In the genomic region with DNA sequence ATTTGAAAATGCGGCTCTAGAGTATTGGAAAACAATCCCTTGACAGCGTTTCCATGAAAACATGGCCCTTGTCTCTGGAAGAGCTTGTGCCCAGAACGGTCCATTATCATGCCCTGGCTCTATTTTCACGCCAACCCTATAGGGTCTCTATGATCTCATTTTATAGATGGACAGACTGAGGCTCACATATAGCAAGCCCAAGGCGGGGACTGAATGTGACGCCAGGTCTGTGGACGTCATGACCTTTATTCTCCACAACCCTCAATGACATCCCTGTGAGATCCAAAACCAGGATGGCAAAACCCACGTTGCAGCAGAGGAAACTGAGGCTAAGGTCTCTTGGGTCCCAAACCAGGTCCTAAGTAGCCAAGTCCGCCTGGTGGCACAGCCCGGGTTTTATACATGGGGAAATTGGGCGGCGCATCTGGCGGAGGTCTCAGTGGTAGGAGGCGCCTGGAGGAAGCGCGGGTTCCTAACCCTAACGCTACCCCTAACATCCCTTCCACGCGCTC, we compare ENCODE assay signal across 8 cellular contexts. TPM values are rescaled to one million over a fixed set of nuclear protein-coding genes. Genes with fewer than 3 reads are reported as not detected.
A peak's percentile ranks its signal among the peaks of the same experiment; 100 is the strongest.
DNase-seq lines count a peak whose midpoint lies in the region; ATAC-seq and TF ChIP-seq lines count a peak whose summit lies in the region.

No MANE protein-coding gene starts in this region.

- peak overlapping the region; percentile 69 for H3K4me3 Mint-ChIP-seq in WTC11
- H3K4me3 Mint-ChIP-seq in stimulated activated naive CD8-positive, alpha-beta T cell treated with anti-CD3 and anti-CD28 coated beads, Interleukin-15, amount 100 ng/mL, for 72 hours, result peak overlapping the region; percentile 86 to 92

- CTCF ChIA-PET in WTC11 (lab: Charles Lee), result interaction anchor here (0.7 to 2.9 kb wide), 3 partner anchors 21 to 52 kb away, joined by 3 to 13 read pairs (median 8); no protein-coding TSS in a partner anchor

- ATAC-seq in WTC11, result no peak
- ATAC-seq in stimulated activated naive CD8-positive, alpha-beta T cell treated with anti-CD3 and anti-CD28 coated beads, Interleukin-15, amount 100 ng/mL, for 72 hours, result peak; percentile 34
- no peak for ATAC-seq in GM18873 (IDR thresholded peaks at IDR 0.05; ENCODE audit: low FRiP score, unreplicated experiment)

- no peaks in the 10 kb centered on the region for H3K9me3 ChIP-seq in iPS DF 6.9 (ENCODE audit: control insufficient read depth, insufficient read depth, low read length)

- H3K36me3 ChIP-seq in iPS DF 6.9 (ENCODE audit: control insufficient read depth, insufficient read depth, low read length), result no peaks in the 10 kb centered on the region; the same call in 1 of the 2 replicates

- no peaks in the 10 kb centered on the region for H3K4me1 ChIP-seq in iPS DF 6.9 (ENCODE audit: control insufficient read depth, insufficient read depth, low read length)

- peaks cover 8% of the 10 kb centered on the region for H3K36me3 Mint-ChIP-seq in WTC11

- H3K4me3 ChIP-seq in iPS DF 6.9 (ENCODE audit: low read length), result peak overlapping the region; percentile 5; the same call in 1 of the 2 replicates

- peaks cover 17% of the 10 kb centered on the region for H3K4me1 Mint-ChIP-seq in WTC11
- H3K4me1 Mint-ChIP-seq in stimulated activated naive CD8-positive, alpha-beta T cell treated with anti-CD3 and anti-CD28 coated beads, Interleukin-15, amount 100 ng/mL, for 72 hours, result peaks cover 30% of the 10 kb centered on the region

- no peaks in the 10 kb centered on the region; the same call in 1 of the 2 replicates for H3K27me3 Mint-ChIP-seq in WTC11 (ENCODE audit: low read depth)
- H3K27me3 Mint-ChIP-seq in stimulated activated naive CD8-positive, alpha-beta T cell treated with anti-CD3 and anti-CD28 coated beads, Interleukin-15, amount 100 ng/mL, for 72 hours, result no peaks in the 10 kb centered on the region

- POLR2A ChIA-PET in WTC11 (lab: Charles Lee), result no interaction called here

- no peak overlapping the region for H3K27ac ChIP-seq in iPS DF 6.9 (ENCODE audit: low read length)

- no peaks in the 10 kb centered on the region for H3K27me3 ChIP-seq in iPS DF 6.9 (ENCODE audit: control insufficient read depth, insufficient read depth, low read length)

- no peak for TF ChIP-seq CTCF in WTC11 (IDR thresholded peaks at IDR 0.05)

- no CpG with 5 or more reads among the region's 19 CpGs for WGBS in iPS DF 6.9 (ENCODE audit: insufficient coverage, insufficient read length)

- no peak overlapping the region for H3K27ac Mint-ChIP-seq in WTC11
- peak overlapping the region; percentile 19 to 78 for H3K27ac Mint-ChIP-seq in stimulated activated naive CD8-positive, alpha-beta T cell treated with anti-CD3 and anti-CD28 coated beads, Interleukin-15, amount 100 ng/mL, for 72 hours

- H3K9me3 Mint-ChIP-seq in WTC11, result no peaks in the 10 kb centered on the region
- no peaks in the 10 kb centered on the region for H3K9me3 Mint-ChIP-seq in stimulated activated naive CD8-positive, alpha-beta T cell treated with anti-CD3 and anti-CD28 coated beads, Interleukin-15, amount 100 ng/mL, for 72 hours

- peak; percentile 42 for DNase-seq in SHP77 treated with DMSO at 0.1 percent for 48 hours (lab: John Stamatoyannopoulos, UW)
- DNase-seq in SHP77 (lab: John Stamatoyannopoulos, UW), result no peak
- no peak for DNase-seq in WTC11 (ENCODE audit: low spot score)
- DNase-seq in iPS DF 6.9 (ENCODE audit: low read depth, low spot score), result no peak
- DNase-seq in stimulated activated naive CD8-positive, alpha-beta T cell treated with anti-CD3 and anti-CD28 coated beads, Interleukin-15, amount 100 ng/mL, for 72 hours, result no peak
- DNase-seq in NK-92 treated with Interleukin-12 subunit alpha and Interleukin-12 subunit beta, amount 100 ng/mL, for 24 hours (lab: John Stamatoyannopoulos, UW), result no peak
- no peak for DNase-seq in hippocampal formation (lab: John Stamatoyannopoulos, UW)

TF ChIP-seq in WTC11, 78 proteins besides CTCF, POLR2A, EP300 and RAD21 (continues in another document):
- TF ChIP-seq ZNF671 (CRISPR knock-in tag; IDR thresholded peaks at IDR 0.05) (0 out of 2 replicates have a peak, but pooled peaks have one; percentile 29), ZNF263 (CRISPR knock-in tag; IDR thresholded peaks at IDR 0.05; ENCODE audit: low read depth) (no peak), JUN (CRISPR knock-in tag; IDR thresholded peaks at IDR 0.05) (no peak), ZNF425 (CRISPR knock-in tag; conservative IDR thresholded peaks at IDR 0.05) (no peak), ZNF423 (CRISPR knock-in tag; IDR thresholded peaks at IDR 0.05) (no peak)
- TF ChIP-seq, protein P1, sequence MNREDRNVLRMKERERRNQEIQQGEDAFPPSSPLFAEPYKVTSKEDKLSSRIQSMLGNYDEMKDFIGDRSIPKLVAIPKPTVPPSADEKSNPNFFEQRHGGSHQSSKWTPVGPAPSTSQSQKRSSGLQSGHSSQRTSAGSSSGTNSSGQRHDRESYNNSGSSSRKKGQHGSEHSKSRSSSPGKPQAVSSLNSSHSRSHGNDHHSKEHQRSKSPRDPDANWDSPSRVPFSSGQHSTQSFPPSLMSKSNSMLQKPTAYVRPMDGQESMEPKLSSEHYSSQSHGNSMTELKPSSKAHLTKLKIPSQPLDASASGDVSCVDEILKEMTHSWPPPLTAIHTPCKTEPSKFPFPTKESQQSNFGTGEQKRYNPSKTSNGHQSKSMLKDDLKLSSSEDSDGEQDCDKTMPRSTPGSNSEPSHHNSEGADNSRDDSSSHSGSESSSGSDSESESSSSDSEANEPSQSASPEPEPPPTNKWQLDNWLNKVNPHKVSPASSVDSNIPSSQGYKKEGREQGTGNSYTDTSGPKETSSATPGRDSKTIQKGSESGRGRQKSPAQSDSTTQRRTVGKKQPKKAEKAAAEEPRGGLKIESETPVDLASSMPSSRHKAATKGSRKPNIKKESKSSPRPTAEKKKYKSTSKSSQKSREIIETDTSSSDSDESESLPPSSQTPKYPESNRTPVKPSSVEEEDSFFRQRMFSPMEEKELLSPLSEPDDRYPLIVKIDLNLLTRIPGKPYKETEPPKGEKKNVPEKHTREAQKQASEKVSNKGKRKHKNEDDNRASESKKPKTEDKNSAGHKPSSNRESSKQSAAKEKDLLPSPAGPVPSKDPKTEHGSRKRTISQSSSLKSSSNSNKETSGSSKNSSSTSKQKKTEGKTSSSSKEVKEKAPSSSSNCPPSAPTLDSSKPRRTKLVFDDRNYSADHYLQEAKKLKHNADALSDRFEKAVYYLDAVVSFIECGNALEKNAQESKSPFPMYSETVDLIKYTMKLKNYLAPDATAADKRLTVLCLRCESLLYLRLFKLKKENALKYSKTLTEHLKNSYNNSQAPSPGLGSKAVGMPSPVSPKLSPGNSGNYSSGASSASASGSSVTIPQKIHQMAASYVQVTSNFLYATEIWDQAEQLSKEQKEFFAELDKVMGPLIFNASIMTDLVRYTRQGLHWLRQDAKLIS (CRISPR knock-in tag; IDR thresholded peaks at IDR 0.05; ENCODE audit: borderline replicate concordance), result no peak
- TF ChIP-seq, protein P2, sequence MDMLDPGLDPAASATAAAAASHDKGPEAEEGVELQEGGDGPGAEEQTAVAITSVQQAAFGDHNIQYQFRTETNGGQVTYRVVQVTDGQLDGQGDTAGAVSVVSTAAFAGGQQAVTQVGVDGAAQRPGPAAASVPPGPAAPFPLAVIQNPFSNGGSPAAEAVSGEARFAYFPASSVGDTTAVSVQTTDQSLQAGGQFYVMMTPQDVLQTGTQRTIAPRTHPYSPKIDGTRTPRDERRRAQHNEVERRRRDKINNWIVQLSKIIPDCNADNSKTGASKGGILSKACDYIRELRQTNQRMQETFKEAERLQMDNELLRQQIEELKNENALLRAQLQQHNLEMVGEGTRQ (CRISPR knock-in tag; IDR thresholded peaks at IDR 0.05), result no peak
- TF ChIP-seq, protein P3, sequence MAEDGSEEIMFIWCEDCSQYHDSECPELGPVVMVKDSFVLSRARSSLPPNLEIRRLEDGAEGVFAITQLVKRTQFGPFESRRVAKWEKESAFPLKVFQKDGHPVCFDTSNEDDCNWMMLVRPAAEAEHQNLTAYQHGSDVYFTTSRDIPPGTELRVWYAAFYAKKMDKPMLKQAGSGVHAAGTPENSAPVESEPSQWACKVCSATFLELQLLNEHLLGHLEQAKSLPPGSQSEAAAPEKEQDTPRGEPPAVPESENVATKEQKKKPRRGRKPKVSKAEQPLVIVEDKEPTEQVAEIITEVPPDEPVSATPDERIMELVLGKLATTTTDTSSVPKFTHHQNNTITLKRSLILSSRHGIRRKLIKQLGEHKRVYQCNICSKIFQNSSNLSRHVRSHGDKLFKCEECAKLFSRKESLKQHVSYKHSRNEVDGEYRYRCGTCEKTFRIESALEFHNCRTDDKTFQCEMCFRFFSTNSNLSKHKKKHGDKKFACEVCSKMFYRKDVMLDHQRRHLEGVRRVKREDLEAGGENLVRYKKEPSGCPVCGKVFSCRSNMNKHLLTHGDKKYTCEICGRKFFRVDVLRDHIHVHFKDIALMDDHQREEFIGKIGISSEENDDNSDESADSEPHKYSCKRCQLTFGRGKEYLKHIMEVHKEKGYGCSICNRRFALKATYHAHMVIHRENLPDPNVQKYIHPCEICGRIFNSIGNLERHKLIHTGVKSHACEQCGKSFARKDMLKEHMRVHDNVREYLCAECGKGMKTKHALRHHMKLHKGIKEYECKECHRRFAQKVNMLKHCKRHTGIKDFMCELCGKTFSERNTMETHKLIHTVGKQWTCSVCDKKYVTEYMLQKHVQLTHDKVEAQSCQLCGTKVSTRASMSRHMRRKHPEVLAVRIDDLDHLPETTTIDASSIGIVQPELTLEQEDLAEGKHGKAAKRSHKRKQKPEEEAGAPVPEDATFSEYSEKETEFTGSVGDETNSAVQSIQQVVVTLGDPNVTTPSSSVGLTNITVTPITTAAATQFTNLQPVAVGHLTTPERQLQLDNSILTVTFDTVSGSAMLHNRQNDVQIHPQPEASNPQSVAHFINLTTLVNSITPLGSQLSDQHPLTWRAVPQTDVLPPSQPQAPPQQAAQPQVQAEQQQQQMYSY (CRISPR knock-in tag; IDR thresholded peaks at IDR 0.05), result peak; percentile 85

RNA-seq across cellular contexts. Expression of gene COLGALT1, which starts 0.4 kb away (rescaled TPM):
- total RNA-seq in WTC11 (2021), result 54.0 to 71.7 TPM (median 67.1 TPM) in 3 replicates

RNA-seq across cellular contexts. Expression of gene PGLS, which starts 43.6 kb away (rescaled TPM):
- total RNA-seq in WTC11 (2021), result 81.7 to 108 TPM (median 108 TPM) in 3 replicates
